ENCODE assay signal across 12 cellular contexts in the genomic region with DNA sequence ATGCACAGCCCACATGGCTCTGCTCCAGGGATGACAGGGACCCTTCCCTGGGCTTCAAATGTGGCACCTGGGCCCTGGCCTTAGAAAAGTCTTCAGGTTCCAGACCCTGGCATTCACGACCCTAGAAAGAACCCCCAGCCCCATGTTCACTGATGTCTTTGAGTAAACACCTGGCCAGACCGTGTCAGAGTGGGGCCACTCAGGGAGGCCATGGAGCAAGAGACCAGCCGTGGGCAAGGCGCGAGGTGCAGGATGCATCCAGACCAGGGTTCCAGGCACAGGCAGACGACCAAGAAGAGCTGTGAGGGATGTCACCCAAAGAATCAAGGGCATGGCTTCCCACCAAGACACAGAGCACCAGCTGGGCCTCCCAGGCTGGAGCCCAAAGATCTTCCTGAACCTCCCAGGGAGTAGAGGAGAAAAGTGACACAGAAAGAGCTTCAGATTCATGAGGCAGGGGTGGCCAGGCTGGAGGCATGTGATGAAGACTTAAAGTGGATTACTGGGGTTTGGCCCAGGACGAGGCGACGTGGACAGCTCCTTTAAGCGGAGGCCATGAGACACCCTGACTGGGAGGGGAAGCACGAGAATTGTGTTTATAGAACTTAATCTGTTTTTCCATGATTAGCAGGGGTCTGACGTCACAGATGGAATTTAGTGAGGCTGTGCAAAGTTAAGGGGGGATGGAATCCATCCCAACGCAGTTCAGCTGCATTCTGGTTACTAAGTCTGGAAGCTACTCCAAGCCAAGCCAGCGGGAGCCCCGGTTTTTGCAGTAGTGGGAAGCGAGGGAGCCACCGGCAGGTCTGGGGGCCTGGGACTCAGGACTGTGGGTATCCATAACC.
DNase-seq lines count a peak whose midpoint lies in the region; ATAC-seq and TF ChIP-seq lines count a peak whose summit lies in the region.
"Had no signal": no experiment of that assay in that cellular context is flagged by ENCODE, and none has a peak within 500 bp of the region (broad histone marks: within the 10 kb centered on the region; RNA-seq: fewer than 3 reads in every experiment).

No MANE protein-coding gene starts in this region.

- H3K27ac Mint-ChIP-seq in nephron progenitor cell, result peak overlapping the region; percentile 57

- H2BK120ac ChIP-seq in neuronal stem cell (ENCODE audit: low read depth, low read length), result no peak overlapping the region

- H3K27me3 ChIP-seq in AG04450 (ENCODE audit: control insufficient read depth, insufficient read depth, low read length) (no peaks in the 10 kb centered on the region), neuronal stem cell (ENCODE audit: control insufficient read depth in 3 of 3, insufficient read depth in 3 of 3, low read depth in 1 of 3, low read length in 3 of 3) (no peaks in the 10 kb centered on the region), Karpas-422 (ENCODE audit: low read length) (no peaks in the 10 kb centered on the region)
- H3K27me3 ChIP-seq: upper lobe of left lung had no signal

- peak overlapping the region; percentile 86 for H3K27ac ChIP-seq in AG04450 (ENCODE audit: low read depth, low read length)
- no peak overlapping the region for H3K27ac ChIP-seq in neuronal stem cell (replicated peaks; ENCODE audit: low read length)
- no peak overlapping the region for H3K27ac ChIP-seq in Karpas-422 (ENCODE audit: low read length)

- no peaks in the 10 kb centered on the region for H3K79me1 ChIP-seq in neuronal stem cell (ENCODE audit: low read depth, low read length)

- H3K4me1 Mint-ChIP-seq in nephron progenitor cell, result peaks cover 51% of the 10 kb centered on the region

- no peak overlapping the region for H4K8ac ChIP-seq in neuronal stem cell (ENCODE audit: low read depth, low read length)

- no peaks in the 10 kb centered on the region for H3K36me3 ChIP-seq in neuronal stem cell (replicated peaks in 1 of 2; ENCODE audit: control insufficient read depth in 2 of 2, insufficient read depth in 2 of 2, low read length in 2 of 2)
- H3K36me3 ChIP-seq in Karpas-422 (ENCODE audit: insufficient read depth, low read length), result no peaks in the 10 kb centered on the region
- H3K36me3 ChIP-seq: upper lobe of left lung had no signal

- H3K4me3 ChIP-seq in AG04450 (ENCODE audit: low read depth, low read length) (peak overlapping the region; percentile 49), WI38 (ENCODE audit: low read depth, low read length) (peak overlapping the region; percentile 41), fibroblast of the aortic adventitia (ENCODE audit: low read depth, low read length) (no peak overlapping the region), neuronal stem cell (ENCODE audit: low read length in 2 of 2) (no peak overlapping the region), Karpas-422 (ENCODE audit: low read length) (no peak overlapping the region)
- H3K4me3 ChIP-seq: upper lobe of left lung had no signal

- H3K9me2 ChIP-seq in Karpas-422 (replicated peaks; ENCODE audit: insufficient read depth, low read length), result no peaks in the 10 kb centered on the region

- H2BK5ac ChIP-seq in neuronal stem cell (ENCODE audit: low read length), result no peak overlapping the region

- H3K9me3 Mint-ChIP-seq in nephron progenitor cell, result no peaks in the 10 kb centered on the region

- no peaks in the 10 kb centered on the region for H3K79me2 ChIP-seq in Karpas-422 (ENCODE audit: low read length)

- CTCF ChIA-PET in AG04450 (lab: Charles Lee), result interaction anchor here (0.6 to 4.3 kb wide), 18 partner anchors 14 to 196 kb away, joined by 3 to 41 read pairs (median 6); a partner anchor contains a TSS

- no peaks in the 10 kb centered on the region for H4K20me1 ChIP-seq in Karpas-422 (ENCODE audit: insufficient read depth, low read depth, low read length)

- no peak for TF ChIP-seq CTCF in AG04450 (IDR thresholded peaks at IDR 0.05; ENCODE audit: low read depth, low read length)
- TF ChIP-seq CTCF in WI38 (IDR thresholded peaks at IDR 0.05; ENCODE audit: low read depth, low read length), result no peak
- TF ChIP-seq CTCF in fibroblast of the aortic adventitia (IDR thresholded peaks at IDR 0.05; ENCODE audit: insufficient read depth, low read length), result no peak
- no peak for TF ChIP-seq CTCF in nephron progenitor cell (IDR thresholded peaks at IDR 0.05)

- ATAC-seq in left lobe of liver, result no peak

- H3K4me1 ChIP-seq in neuronal stem cell (ENCODE audit: control insufficient read depth in 2 of 2, insufficient read depth in 1 of 2, low read depth in 1 of 2, low read length in 2 of 2), result peaks cover 2 to 7% of the 10 kb centered on the region in 2 donors
- no peaks in the 10 kb centered on the region for H3K4me1 ChIP-seq in Karpas-422 (ENCODE audit: low read length)

- DNase-seq in AG04450 (ENCODE audit: low read depth, low spot score), result peak; percentile 90
- DNase-seq in fibroblast of the aortic adventitia (ENCODE audit: low read depth), result peak; percentile 74
- no peak for DNase-seq in nephron progenitor cell
- no peak for DNase-seq in glomerular visceral epithelial cell (ENCODE audit: extremely low spot score)
- no peak for DNase-seq in neuronal stem cell (ENCODE audit: low spot score)
- no peak for DNase-seq in Karpas-422
- no peak for DNase-seq in left lobe of liver (ENCODE audit: low spot score)
- DNase-seq: activated effector memory CD4-positive, alpha-beta T cell treated with Interleukin-2 at 50 U/mL for 16 hours; EL; KBM-7; upper lobe of left lung had no signal

- H3K4ac ChIP-seq in neuronal stem cell (ENCODE audit: low read length), result no peak overlapping the region

- POLR2A ChIA-PET in AG04450 (lab: Yijun Ruan, JAX), result interaction anchor here (0.5 to 3.8 kb wide), 11 partner anchors 11 to 229 kb away, joined by 3 to 56 read pairs (median 4); a partner anchor contains a TSS

- no peak overlapping the region for H3K4me3 Mint-ChIP-seq in nephron progenitor cell

- H3K4me2 ChIP-seq in neuronal stem cell (ENCODE audit: insufficient read depth, low read length, poor library complexity, severe bottlenecking) (no peak overlapping the region), Karpas-422 (ENCODE audit: low read depth, low read length, poor library complexity, severe bottlenecking) (no peak overlapping the region)

- H4K91ac ChIP-seq in neuronal stem cell (ENCODE audit: low read depth, low read length, poor library complexity), result no peak overlapping the region

- no peak overlapping the region for H3K14ac ChIP-seq in neuronal stem cell (ENCODE audit: low read length)

- no peak overlapping the region for H2BK12ac ChIP-seq in neuronal stem cell (ENCODE audit: low read length)

- peaks cover 11% of the 10 kb centered on the region for H3K27me3 Mint-ChIP-seq in nephron progenitor cell (ENCODE audit: low read depth, poor library complexity)

- WGBS in neuronal stem cell (ENCODE audit: extremely low coverage in 2 of 2, insufficient read length in 2 of 2, insufficient replicate concordance in 1 of 2), 2 donors, result no CpG with 5 or more reads among the region's 17 CpGs

- no peak overlapping the region for H3K18ac ChIP-seq in neuronal stem cell (ENCODE audit: low read length)

- no peaks in the 10 kb centered on the region for H3K36me3 Mint-ChIP-seq in nephron progenitor cell (ENCODE audit: low read depth)

- no peak overlapping the region for H2BK15ac ChIP-seq in neuronal stem cell (ENCODE audit: low read length)

- H2AFZ ChIP-seq in neuronal stem cell (ENCODE audit: low read length) (no peak overlapping the region), Karpas-422 (ENCODE audit: low read length) (no peak overlapping the region)

- H3K9ac ChIP-seq in neuronal stem cell (ENCODE audit: low read depth, low read length, poor library complexity), result no peak overlapping the region
- no peak overlapping the region for H3K9ac ChIP-seq in Karpas-422 (ENCODE audit: low read length)

- no peak overlapping the region for H3K23ac ChIP-seq in neuronal stem cell (ENCODE audit: low read depth, low read length, poor library complexity)

- H3K9me3 ChIP-seq in AG04450 (ENCODE audit: control insufficient read depth, insufficient read depth, low read length) (no peaks in the 10 kb centered on the region), neuronal stem cell (replicated peaks in 1 of 2; ENCODE audit: control insufficient read depth in 2 of 2, insufficient read depth in 1 of 2, low read depth in 1 of 2, low read length in 2 of 2) (no peaks in the 10 kb centered on the region), Karpas-422 (ENCODE audit: low read length) (no peaks in the 10 kb centered on the region)
- H3K9me3 ChIP-seq: upper lobe of left lung had no signal

- no peak overlapping the region for H2AK5ac ChIP-seq in neuronal stem cell (ENCODE audit: low read depth, low read length)

Comparison
In these comparisons a context has a peak if more than half of its experiments do, and no peak if none do; other contexts are left out.
1. DNase-seq: peak in AG04450 (single experiment) and fibroblast of the aortic adventitia (single experiment); none in nephron progenitor cell (single experiment), glomerular visceral epithelial cell (single experiment), neuronal stem cell (single experiment), Karpas-422 (single experiment) and left lobe of liver (single experiment).
2. H3K4me3 ChIP-seq: peak in AG04450 (single experiment) and WI38 (single experiment); none in fibroblast of the aortic adventitia (single experiment), neuronal stem cell (0 of 2) and Karpas-422 (single experiment).